Comparison of ENCODE assay signal across 16 cellular contexts in genomic region chr1:194512957-194513356, GRCh38.
A peak's percentile ranks its signal among the peaks of the same experiment; 100 is the strongest.
DNase-seq lines count a peak whose midpoint lies in the region; ATAC-seq and TF ChIP-seq lines count a peak whose summit lies in the region.
"Had no signal": no experiment of that assay in that cellular context is flagged by ENCODE, and none has a peak within 500 bp of the region (broad histone marks: within the 10 kb centered on the region; RNA-seq: fewer than 3 reads in every experiment).

No MANE protein-coding gene starts in this region.

- H3K4me3 ChIP-seq in foreskin fibroblast (ENCODE audit: low read depth in 1 of 2, low read length in 2 of 2): no peak overlapping the region
- H3K4me3 ChIP-seq in osteoblast (ENCODE audit: insufficient read depth, low read length): no peak overlapping the region
- H3K4me3 ChIP-seq: BLaER1 had no signal

- no peaks in the 10 kb centered on the region for H3K4me1 ChIP-seq in osteoblast (ENCODE audit: insufficient read depth, low read length)

- no peak overlapping the region for H3K27ac ChIP-seq in osteoblast (ENCODE audit: low read depth, low read length)
- H3K27ac ChIP-seq: BLaER1, HL-60, KMS-11 had no signal

- peaks cover 9% of the 10 kb centered on the region; the same call in 1 of the 2 replicates for H3K4me1 Mint-ChIP-seq in HFFc6 (ENCODE audit: low read depth)
- H3K4me1 Mint-ChIP-seq: CD8-positive, alpha-beta memory T cell; T-helper 17 cell had no signal

- H4K20me1 ChIP-seq in osteoblast (ENCODE audit: insufficient read depth, low read length): no peaks in the 10 kb centered on the region
- H4K20me1 ChIP-seq: BLaER1 had no signal

- H3K4me2 ChIP-seq in osteoblast (ENCODE audit: insufficient read depth, low read length): no peak overlapping the region
- H3K4me2 ChIP-seq: BLaER1, KMS-11 had no signal

- no peak overlapping the region for H3K4me3 Mint-ChIP-seq in HFFc6
- H3K4me3 Mint-ChIP-seq: CD8-positive, alpha-beta memory T cell; T-helper 17 cell had no signal

- no peak overlapping the region for H3K27ac Mint-ChIP-seq in HFFc6
- H3K27ac Mint-ChIP-seq: CD8-positive, alpha-beta memory T cell; T-helper 17 cell had no signal

- no peak overlapping the region for H2AFZ ChIP-seq in osteoblast (ENCODE audit: low read length)

- H3K36me3 Mint-ChIP-seq in HFFc6 (ENCODE audit: low read depth): peaks cover 5% of the 10 kb centered on the region
- H3K36me3 Mint-ChIP-seq: CD8-positive, alpha-beta memory T cell had no signal

- H3K9me3 ChIP-seq in osteoblast (ENCODE audit: low read depth, low read length): no peaks in the 10 kb centered on the region

- H3K79me2 ChIP-seq in osteoblast (ENCODE audit: insufficient read depth, low read length): no peaks in the 10 kb centered on the region

- TF ChIP-seq CTCF in HFFc6 (IDR thresholded peaks at IDR 0.05) (no peak), foreskin fibroblast (IDR thresholded peaks at IDR 0.05; ENCODE audit: low read depth, low read length) (no peak), osteoblast (IDR thresholded peaks at IDR 0.05; ENCODE audit: extremely low read depth, low read depth, low read length) (no peak)

- H3K36me3 ChIP-seq in osteoblast (ENCODE audit: insufficient read depth, low read length): no peaks in the 10 kb centered on the region
- H3K36me3 ChIP-seq: BLaER1 had no signal

- peaks cover 13% of the 10 kb centered on the region; the same call in 1 of the 2 replicates for H3K9me3 Mint-ChIP-seq in HFFc6

- peak; percentile 67 for DNase-seq in HFFc6
- peak; percentile 3 for DNase-seq in NCI-H345 treated with DMSO at 0.1 percent for 48 hours (lab: John Stamatoyannopoulos, UW; ENCODE audit: unreplicated experiment)
- DNase-seq in foreskin fibroblast: peak; percentile 10 to 18
- no peak for DNase-seq in GF-D8 (lab: John Stamatoyannopoulos, UW)
- no peak for DNase-seq in osteoblast (ENCODE audit: insufficient read length, low spot score, missing footprints)
- DNase-seq in T-helper 2 cell: no peak
- DNase-seq: CD8-positive, alpha-beta memory T cell; NCI-H1930; NCI-H748 treated with DMSO at 0.1 percent for 48 hours; Right ventricle myocardium superior; T-helper 17 cell had no signal

- H3K27me3 Mint-ChIP-seq in HFFc6 (ENCODE audit: insufficient read depth): no peaks in the 10 kb centered on the region
- H3K27me3 Mint-ChIP-seq: CD8-positive, alpha-beta memory T cell had no signal

- ATAC-seq in GM18517 (IDR thresholded peaks at IDR 0.05; ENCODE audit: unreplicated experiment): no peak
- ATAC-seq: Panc1, T-helper 17 cell had no signal

- no peaks in the 10 kb centered on the region for H3K27me3 ChIP-seq in osteoblast (ENCODE audit: insufficient read depth, low read length)
- H3K27me3 ChIP-seq: BLaER1 had no signal

Comparison
In these comparisons a context has a peak if more than half of its experiments do, and no peak if none do; other contexts are left out.
1. DNase-seq: peak in HFFc6 (single experiment), NCI-H345 treated with DMSO at 0.1 percent for 48 hours (single experiment) and foreskin fibroblast (2 of 2); none in GF-D8 (single experiment), osteoblast (single experiment) and T-helper 2 cell (0 of 5).